Comparison of ENCODE assay signal across 11 cellular contexts in genomic region chr9:133737071-133737773, GRCh38. TPM values are rescaled to one million over a fixed set of nuclear protein-coding genes. Genes with fewer than 3 reads are reported as not detected.
DNase-seq lines count a peak whose midpoint lies in the region; ATAC-seq and TF ChIP-seq lines count a peak whose summit lies in the region.
"Had no signal": no experiment of that assay in that cellular context is flagged by ENCODE, and none has a peak within 500 bp of the region (broad histone marks: within the 10 kb centered on the region; RNA-seq: fewer than 3 reads in every experiment).

No MANE protein-coding gene starts in this region.

- no peak overlapping the region for H3K27ac Mint-ChIP-seq in glutamatergic neuron (ENCODE audit: unreplicated experiment)
- H3K27ac Mint-ChIP-seq: activated naive CD4-positive, alpha-beta T cell treated with anti-CD3 and anti-CD28 coated beads, Interleukin-2, amount 10 ng/mL, durations not matched to agents 7 days and 5 days had no signal

- no peak overlapping the region for H3K4me3 Mint-ChIP-seq in glutamatergic neuron (ENCODE audit: unreplicated experiment)
- H3K4me3 Mint-ChIP-seq: activated naive CD4-positive, alpha-beta T cell treated with anti-CD3 and anti-CD28 coated beads, Interleukin-2, amount 10 ng/mL, durations not matched to agents 7 days and 5 days had no signal

- no peaks in the 10 kb centered on the region for H3K9me3 ChIP-seq in BLaER1 treated with 17β-estradiol and CSF1 and Interleukin-3, amounts not matched to agents 10 nM and 100 nM (replicated peaks in 1 of 11)
- H3K9me3 ChIP-seq in Loucy (ENCODE audit: insufficient read depth, low read depth, low read length): no peaks in the 10 kb centered on the region
- H3K9me3 ChIP-seq in ovary: no peaks in the 10 kb centered on the region
- H3K9me3 ChIP-seq: tibial artery had no signal

- no peak overlapping the region for H2AFZ ChIP-seq in Loucy (ENCODE audit: low read length)

- no peak for TF ChIP-seq EP300 in ovary (IDR thresholded peaks at IDR 0.05)

- H3K4me1 ChIP-seq in BLaER1 treated with 17β-estradiol and CSF1 and Interleukin-3, amounts not matched to agents 10 nM and 100 nM: peaks cover 45 to 73% (median 63%) of the 10 kb centered on the region in 10 experiments
- peaks cover 37% of the 10 kb centered on the region for H3K4me1 ChIP-seq in Loucy (ENCODE audit: insufficient read depth, low read length, poor library complexity, severe bottlenecking)
- peaks cover 6% of the 10 kb centered on the region for H3K4me1 ChIP-seq in ovary (ENCODE audit: insufficient read depth)

- TF ChIP-seq POLR2A in ovary (IDR thresholded peaks at IDR 0.05): no peak

- no peaks in the 10 kb centered on the region for H3K36me3 Mint-ChIP-seq in glutamatergic neuron (ENCODE audit: unreplicated experiment)
- H3K36me3 Mint-ChIP-seq: activated naive CD4-positive, alpha-beta T cell treated with anti-CD3 and anti-CD28 coated beads, Interleukin-2, amount 10 ng/mL, durations not matched to agents 7 days and 5 days had no signal

- peak overlapping the region in 3 of 11 experiments; percentile 21 to 26 (median 25); a peak in 4 of 22 replicates for H3K27ac ChIP-seq in BLaER1 treated with 17β-estradiol and CSF1 and Interleukin-3, amounts not matched to agents 10 nM and 100 nM
- no peak overlapping the region for H3K27ac ChIP-seq in ovary
- H3K27ac ChIP-seq: epithelial cell of prostate, tibial artery had no signal

- no peak for TF ChIP-seq CTCF in Loucy (conservative IDR thresholded peaks at IDR 0.05; ENCODE audit: low read length)
- TF ChIP-seq CTCF in epithelial cell of proximal tubule (conservative IDR thresholded peaks at IDR 0.05; ENCODE audit: low read depth, low read length): no peak
- TF ChIP-seq CTCF in ovary (IDR thresholded peaks at IDR 0.05): no peak
- TF ChIP-seq CTCF in glutamatergic neuron (IDR thresholded peaks at IDR 0.05; ENCODE audit: partially characterized antibody, unreplicated experiment): no peak

- H3K4me1 Mint-ChIP-seq in glutamatergic neuron (ENCODE audit: low read depth, unreplicated experiment): peaks cover 12% of the 10 kb centered on the region
- H3K4me1 Mint-ChIP-seq: activated naive CD4-positive, alpha-beta T cell treated with anti-CD3 and anti-CD28 coated beads, Interleukin-2, amount 10 ng/mL, durations not matched to agents 7 days and 5 days had no signal

- H3K9me3 Mint-ChIP-seq in glutamatergic neuron (ENCODE audit: unreplicated experiment): peaks cover 3% of the 10 kb centered on the region
- H3K9me3 Mint-ChIP-seq: activated naive CD4-positive, alpha-beta T cell treated with anti-CD3 and anti-CD28 coated beads, Interleukin-2, amount 10 ng/mL, durations not matched to agents 7 days and 5 days had no signal

- peak overlapping the region in 10 of 11 experiments; percentile 9 to 56 (median 46); a peak in 13 of 22 replicates for H3K9ac ChIP-seq in BLaER1 treated with 17β-estradiol and CSF1 and Interleukin-3, amounts not matched to agents 10 nM and 100 nM
- peak overlapping the region; percentile 70 for H3K9ac ChIP-seq in Loucy (ENCODE audit: low read depth, low read length, poor library complexity, severe bottlenecking)

- intact Hi-C loops in ovary (cut with DNase I): no loop called here

- H3K27me3 ChIP-seq in BLaER1 treated with 17β-estradiol and CSF1 and Interleukin-3, amounts not matched to agents 10 nM and 100 nM: peaks cover 0 to 12% (median 0%) of the 10 kb centered on the region in 11 experiments; a peak in 3 of 22 replicates
- H3K27me3 ChIP-seq in Loucy (ENCODE audit: insufficient read depth, low read length, poor library complexity, severe bottlenecking) (no peaks in the 10 kb centered on the region), ovary (no peaks in the 10 kb centered on the region)

- H3K4me2 ChIP-seq in BLaER1 treated with 17β-estradiol and CSF1 and Interleukin-3, amounts not matched to agents 10 nM and 100 nM: peak overlapping the region; percentile 81 to 100 (median 94)
- H3K4me2 ChIP-seq in Loucy (ENCODE audit: low read depth, low read length, poor library complexity, severe bottlenecking): peak overlapping the region; percentile 89

- WGBS in ovary, 3 donors: 49 to 65% (median 56%) methylated on average over 14 to 15 of the region's 15 CpGs

- ATAC-seq in GM19455 (IDR thresholded peaks at IDR 0.05; ENCODE audit: unreplicated experiment): no peak

- H3K4me3 ChIP-seq in BLaER1 treated with 17β-estradiol and CSF1 and Interleukin-3, amounts not matched to agents 10 nM and 100 nM: peak overlapping the region in 8 of 10 experiments; percentile 29 to 68 (median 45); a peak in 11 of 20 replicates
- H3K4me3 ChIP-seq in Loucy (ENCODE audit: low read length, poor library complexity, severe bottlenecking) (peak overlapping the region; percentile 68), epithelial cell of proximal tubule (ENCODE audit: low read depth, low read length) (peak overlapping the region; percentile 50), ovary (peak overlapping the region; percentile 30)

- H3K36me3 ChIP-seq in BLaER1 treated with 17β-estradiol and CSF1 and Interleukin-3, amounts not matched to agents 10 nM and 100 nM: no peaks in the 10 kb centered on the region
- no peaks in the 10 kb centered on the region for H3K36me3 ChIP-seq in Loucy (ENCODE audit: insufficient read depth, low read length)
- H3K36me3 ChIP-seq in ovary: no peaks in the 10 kb centered on the region
- H3K36me3 ChIP-seq: tibial artery had no signal

- no peaks in the 10 kb centered on the region; the same call in 1 of the 2 replicates for H3K79me2 ChIP-seq in Loucy (ENCODE audit: insufficient read depth, low read length)

- no peaks in the 10 kb centered on the region for H3K9me2 ChIP-seq in Loucy (replicated peaks; ENCODE audit: low read depth, low read length)

- H4K20me1 ChIP-seq in BLaER1 treated with 17β-estradiol and CSF1 and Interleukin-3, amounts not matched to agents 10 nM and 100 nM: peaks cover 0 to 31% (median 19%) of the 10 kb centered on the region in 11 experiments; a peak in 13 of 22 replicates
- H4K20me1 ChIP-seq in Loucy (ENCODE audit: insufficient read depth, low read length, poor library complexity, severe bottlenecking): no peaks in the 10 kb centered on the region

- DNase-seq in epithelial cell of proximal tubule (ENCODE audit: low read depth) (no peak), ovary (peak in 1 of 5 donors; percentile 30), NCI-H2171 (lab: John Stamatoyannopoulos, UW) (no peak), NCI-H1436 (lab: John Stamatoyannopoulos, UW) (no peak), glutamatergic neuron (no peak)

- H3F3A ChIP-seq in Loucy (ENCODE audit: low read depth): no peaks in the 10 kb centered on the region

- H3K27me3 Mint-ChIP-seq in glutamatergic neuron (ENCODE audit: unreplicated experiment): peaks cover 9% of the 10 kb centered on the region

RNA-seq across cellular contexts. Expression of gene SARDH, which starts 0.9 kb away (rescaled TPM):
- total RNA-seq in epithelial cell of proximal tubule (0.07 and 0.92 TPM in 2 replicates), ovary (10 to 100 TPM in 1 of 7 donors, 1 to 10 TPM in 6; 2.5 to 10.0 (median 3.3) TPM), glutamatergic neuron (ENCODE audit: unreplicated experiment) (2.0 TPM)
- polyA plus RNA-seq in ovary: 1 to 10 TPM; 2.8 to 5.0 TPM
